9 cellular contexts compared by ENCODE assay signal in the genomic region with DNA sequence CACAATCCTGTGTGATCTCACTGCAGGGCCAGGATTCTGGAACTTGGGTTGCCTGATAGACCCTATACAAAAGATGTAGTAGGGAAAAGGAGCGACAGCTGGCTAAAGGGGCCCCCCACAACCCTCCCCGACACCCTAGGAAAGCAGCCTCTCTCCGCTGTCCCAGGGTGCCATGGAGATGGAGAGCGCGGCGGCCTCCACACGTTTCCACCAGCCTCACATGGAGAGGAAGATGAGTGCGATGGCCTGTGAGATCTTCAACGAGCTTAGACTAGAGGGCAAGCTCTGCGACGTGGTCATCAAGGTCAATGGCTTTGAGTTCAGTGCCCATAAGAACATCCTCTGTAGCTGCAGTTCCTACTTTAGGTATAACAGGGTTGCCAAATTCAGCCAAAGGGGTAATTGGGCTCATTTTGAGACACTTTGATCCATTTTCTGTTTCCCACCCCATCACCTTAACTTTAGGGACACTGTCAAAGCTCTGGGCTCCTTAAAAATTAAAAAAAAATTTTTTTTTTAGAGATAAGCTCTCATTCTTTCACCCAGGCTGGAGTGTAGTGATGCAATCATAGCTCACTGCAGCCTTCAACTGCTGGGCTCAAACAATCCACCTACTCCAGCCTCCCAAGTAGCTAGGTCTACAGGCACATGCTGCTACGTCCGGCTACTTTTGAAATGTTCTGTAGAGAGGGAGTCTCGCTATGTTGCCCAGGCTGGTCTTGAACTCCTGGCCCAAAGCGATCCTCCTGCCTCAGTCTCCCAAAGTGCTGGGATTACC. TPM values are rescaled to one million over a fixed set of nuclear protein-coding genes. Genes with fewer than 3 reads are reported as not detected.
A peak's percentile ranks its signal among the peaks of the same experiment; 100 is the strongest.
DNase-seq lines count a peak whose midpoint lies in the region; ATAC-seq and TF ChIP-seq lines count a peak whose summit lies in the region.
"Had no signal": no experiment of that assay in that cellular context is flagged by ENCODE, and none has a peak within 500 bp of the region (broad histone marks: within the 10 kb centered on the region; RNA-seq: fewer than 3 reads in every experiment).

A gene (plus strand): TSS at position 65 of the 778 bp plus-strand sequence. CDS start 108 bp downstream, at position 173.

- H3K9me3 ChIP-seq in HEK293 (ENCODE audit: control insufficient read depth, insufficient read depth, low read depth, low read length) (no peaks in the 10 kb centered on the region), T-helper 17 cell (ENCODE audit: control insufficient read depth, low read length, poor library complexity, severe bottlenecking) (no peaks in the 10 kb centered on the region)

- H3K4me3 ChIP-seq in HEK293 (ENCODE audit: low read depth, low read length) (no peak within 1 kb of the TSS), skin epidermis (peak within 1 kb of the TSS in 4 of 7 experiments; percentile 50 to 74 (median 73))

- CTCF ChIA-PET in HEK293 (lab: Yijun Ruan, JAX), result interaction anchor here (0.6 to 1.4 kb wide), 5 partner anchors 10 to 101 kb away, joined by 3 to 4 read pairs (median 4); a partner anchor contains a TSS

- no peak within 1 kb of the TSS for H3K27ac Mint-ChIP-seq in T-helper 17 cell
- H3K27ac Mint-ChIP-seq in glutamatergic neuron (ENCODE audit: unreplicated experiment), result no peak within 1 kb of the TSS

- TF ChIP-seq CTCF in HEK293 (tag by site-specific recombination; IDR thresholded peaks at IDR 0.05), result no peak
- TF ChIP-seq CTCF in glutamatergic neuron (IDR thresholded peaks at IDR 0.05; ENCODE audit: partially characterized antibody, unreplicated experiment), result no peak

- ATAC-seq in T-helper 17 cell (no peak), HG03095 (IDR thresholded peaks at IDR 0.05; ENCODE audit: unreplicated experiment) (no peak), GM21423 (IDR thresholded peaks at IDR 0.05; ENCODE audit: unreplicated experiment) (no peak)

- DNase-seq in T-helper 17 cell, result no peak
- no peak for DNase-seq in glutamatergic neuron
- no peak for DNase-seq in NCI-H146 (lab: John Stamatoyannopoulos, UW)

- peaks cover 17% of the 10 kb centered on the region in 2 experiments; a peak in 2 of 3 replicates for H3K36me3 ChIP-seq in HEK293 (ENCODE audit: control insufficient read depth in 2 of 2, insufficient read depth in 1 of 2, low read length in 2 of 2)

- peaks cover 4% of the 10 kb centered on the region for H3K4me1 ChIP-seq in HEK293 (ENCODE audit: control insufficient read depth, insufficient read depth, low read length)

- H3K4me1 Mint-ChIP-seq in T-helper 17 cell (peaks cover 11% of the 10 kb centered on the region), glutamatergic neuron (ENCODE audit: low read depth, unreplicated experiment) (peaks cover 6% of the 10 kb centered on the region)

- POLR2A ChIA-PET in HEK293 (lab: Yijun Ruan, JAX), result interaction anchor here (0.7 to 1.5 kb wide), 6 partner anchors 14 to 993 kb away, joined by 4 to 8 read pairs (median 5); a partner anchor contains a TSS

- no peaks in the 10 kb centered on the region for H3K27me3 Mint-ChIP-seq in T-helper 17 cell
- no peaks in the 10 kb centered on the region for H3K27me3 Mint-ChIP-seq in glutamatergic neuron (ENCODE audit: unreplicated experiment)

- no peaks in the 10 kb centered on the region for H3K36me3 Mint-ChIP-seq in T-helper 17 cell (ENCODE audit: low read depth)
- H3K36me3 Mint-ChIP-seq in glutamatergic neuron (ENCODE audit: unreplicated experiment), result no peaks in the 10 kb centered on the region

- H3K4me3 Mint-ChIP-seq in T-helper 17 cell, result peak within 1 kb of the TSS; percentile 89
- peak within 1 kb of the TSS; percentile 81 for H3K4me3 Mint-ChIP-seq in glutamatergic neuron (ENCODE audit: unreplicated experiment)

- peaks cover 3% of the 10 kb centered on the region for H3K9me3 Mint-ChIP-seq in glutamatergic neuron (ENCODE audit: unreplicated experiment)

- no peak within 1 kb of the TSS for H3K27ac ChIP-seq in HEK293 (ENCODE audit: extremely low read depth, low read depth, low read length)
- peak within 1 kb of the TSS in 4 of 21 experiments; percentile 82 to 87 (median 85) for H3K27ac ChIP-seq in skin epidermis

TF ChIP-seq in HEK293, 187 proteins besides CTCF, POLR2A, EP300 and RAD21:
- TF ChIP-seq ZNF10 (tag by site-specific recombination; IDR thresholded peaks at IDR 0.05) (peak; percentile 53; the same call in 1 of the 2 replicates), EGR2 (tag by site-specific recombination; IDR thresholded peaks at IDR 0.05; ENCODE audit: low read depth) (no peak)

RNA-seq across cellular contexts. Expression of the gene that starts here (rescaled TPM):
- not detected for total RNA-seq in T-helper 17 cell
- total RNA-seq in glutamatergic neuron (ENCODE audit: unreplicated experiment), result not detected
- total RNA-seq: LHCN-M2, OCI-LY7 had no signal
